In the genomic region with DNA sequence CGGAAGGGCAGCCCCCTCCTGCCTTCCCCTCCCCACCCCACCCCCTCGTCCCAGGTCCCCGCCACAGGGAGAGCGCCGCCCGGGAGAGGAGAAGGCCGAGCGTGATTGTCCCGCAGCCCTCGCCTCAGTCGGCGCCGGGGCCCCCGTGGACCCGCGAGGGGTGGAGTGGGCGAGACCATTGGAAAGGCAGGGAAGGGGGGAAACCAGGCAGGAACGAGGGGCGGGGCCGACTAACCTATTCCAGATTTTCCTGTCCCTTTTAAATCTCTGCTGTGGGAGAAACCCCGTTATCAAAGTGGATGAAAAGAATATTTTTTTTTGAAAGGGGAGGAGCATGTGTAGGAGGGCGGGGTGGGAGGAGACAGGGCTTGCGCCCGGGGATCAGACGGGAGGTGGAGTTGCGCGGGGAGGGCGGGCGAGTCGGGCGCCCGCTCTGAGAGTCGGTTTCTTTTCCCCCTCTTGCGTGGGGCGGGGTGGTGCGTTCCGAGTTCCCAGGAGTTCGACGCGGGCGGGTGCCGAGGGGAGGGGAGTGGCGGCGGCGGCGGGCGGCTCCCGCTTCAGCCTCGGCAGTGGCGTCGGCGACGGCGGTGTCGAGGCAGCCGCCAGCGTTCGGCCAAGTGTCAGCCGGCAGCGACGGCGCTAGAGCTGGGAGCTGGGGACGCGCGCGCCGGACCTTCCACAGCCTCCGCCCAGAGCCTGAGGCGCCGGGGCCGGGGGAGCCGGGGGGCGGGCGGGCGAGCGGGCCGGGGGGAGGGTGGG, we compare ENCODE assay signal across 8 cellular contexts. TPM values are rescaled to one million over a fixed set of nuclear protein-coding genes. Genes with fewer than 3 reads are reported as not detected.
A peak's percentile ranks its signal among the peaks of the same experiment; 100 is the strongest.
DNase-seq lines count a peak whose midpoint lies in the region; ATAC-seq, FAIRE-seq and TF ChIP-seq lines count a peak whose summit lies in the region.

A gene with protein sequence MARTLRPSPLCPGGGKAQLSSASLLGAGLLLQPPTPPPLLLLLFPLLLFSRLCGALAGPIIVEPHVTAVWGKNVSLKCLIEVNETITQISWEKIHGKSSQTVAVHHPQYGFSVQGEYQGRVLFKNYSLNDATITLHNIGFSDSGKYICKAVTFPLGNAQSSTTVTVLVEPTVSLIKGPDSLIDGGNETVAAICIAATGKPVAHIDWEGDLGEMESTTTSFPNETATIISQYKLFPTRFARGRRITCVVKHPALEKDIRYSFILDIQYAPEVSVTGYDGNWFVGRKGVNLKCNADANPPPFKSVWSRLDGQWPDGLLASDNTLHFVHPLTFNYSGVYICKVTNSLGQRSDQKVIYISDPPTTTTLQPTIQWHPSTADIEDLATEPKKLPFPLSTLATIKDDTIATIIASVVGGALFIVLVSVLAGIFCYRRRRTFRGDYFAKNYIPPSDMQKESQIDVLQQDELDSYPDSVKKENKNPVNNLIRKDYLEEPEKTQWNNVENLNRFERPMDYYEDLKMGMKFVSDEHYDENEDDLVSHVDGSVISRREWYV (plus strand): TSS at position 560 of the 759 bp plus-strand sequence. CDS start 202 bp downstream, outside the sequence.

- H3K4me1 ChIP-seq in HepG2 (ENCODE audit: insufficient read depth, low read length): peaks cover 58% of the 10 kb centered on the region

- POLR2A ChIA-PET in HepG2 (lab: Yijun Ruan, JAX): interaction anchor here (0.7 to 1.4 kb wide), 3 partner anchors 24 to 298 kb away, joined by 3 to 7 read pairs (median 3); no protein-coding TSS in a partner anchor

- no peak for TF ChIP-seq EP300 in HepG2 (IDR thresholded peaks at IDR 0.05; ENCODE audit: low read depth in 2 of 2, low read length in 2 of 2)
- TF ChIP-seq EP300 in HepG2 (CRISPR knock-in tag; IDR thresholded peaks at IDR 0.05; ENCODE audit: borderline replicate concordance): no peak

- peak within 1 kb of the TSS; percentile 42 for H2AFZ ChIP-seq in HepG2 (ENCODE audit: low read length)

- no peak; the same call in 1 of the 2 replicates for TF ChIP-seq CTCF in HepG2 (CRISPR knock-in tag; IDR thresholded peaks at IDR 0.05)

- in situ Hi-C loops in HepG2 (cut with HindIII; ENCODE audit: extremely low pct_ligation_motif_present, low pct_unique_long_range_greater_than_20kb): loop anchor here (10.0 kb wide), 1 partner anchor 127 kb away; no protein-coding TSS in a partner anchor

- CTCF ChIA-PET in HepG2 (lab: Yijun Ruan, JAX; ENCODE audit: low intra/inter-chr PET ratio, low total read pairs): no interaction called here

- no peaks in the 10 kb centered on the region; a peak in 1 of 5 replicates for H3K27me3 ChIP-seq in HepG2 (ENCODE audit: control insufficient read depth in 1 of 2, insufficient read depth in 2 of 2, low read length in 2 of 2)

- H3K36me3 ChIP-seq in HepG2 (replicated peaks in 1 of 2; ENCODE audit: control insufficient read depth in 1 of 2, insufficient read depth in 2 of 2, low read length in 2 of 2): no peaks in the 10 kb centered on the region

- intact Hi-C loops in HepG2 (cut with micrococcal nuclease; ENCODE audit: unreplicated experiment): loop anchor here (1.0 to 5.0 kb wide), 4 partner anchors 59 to 298 kb away; no protein-coding TSS in a partner anchor

- peaks cover 44% of the 10 kb centered on the region for H3K79me2 ChIP-seq in HepG2 (ENCODE audit: insufficient read depth, low read length)

- WGBS in HepG2 (ENCODE audit: low lambda C conversion rate): 2% methylated on average over 11 of the region's 77 CpGs

- H4K20me1 ChIP-seq in HepG2 (ENCODE audit: insufficient read depth, low read length): peaks cover 6% of the 10 kb centered on the region; the same call in 1 of the 2 replicates

- peak; percentile 21 for FAIRE-seq in HepG2 (lab: Jason Lieb, UNC)

- TF ChIP-seq POLR2A in GM18505 (IDR thresholded peaks at IDR 0.05; ENCODE audit: borderline replicate concordance, extremely low read depth, insufficient read depth, insufficient read length) (no peak), HepG2 (IDR thresholded peaks at IDR 0.05; ENCODE audit: insufficient read depth in 1 of 2, low read depth in 2 of 2, low read length in 2 of 2) (peak; percentile 8 to 50; a peak in 2 of 4 replicates)

- H3K9ac ChIP-seq in HepG2 (ENCODE audit: insufficient read depth, low read depth, low read length): peak within 1 kb of the TSS; percentile 88

- no TSS peak for BruUV-seq in HepG2 (replicated peaks; lab: Mats Ljungman, UMichigan)

- DNase-seq in NCI-H2227 treated with DMSO at 0.1 percent for 48 hours (lab: John Stamatoyannopoulos, UW) (peak; percentile 38), ecto neural progenitor cell (ENCODE audit: low spot score) (peak; percentile 94), HepG2 (ENCODE audit: low spot score) (peak; percentile 90), NOMO-1 treated with dmso at 0.1 percent for 144 hours (lab: John Stamatoyannopoulos, UW; ENCODE audit: unreplicated experiment) (no peak)
- DNase-seq in activated CD8-positive, alpha-beta memory T cell treated with anti-CD3 and anti-CD28 coated beads for 1 hour (ENCODE audit: extremely low read depth in 1 of 2, low read depth in 1 of 2): peak; percentile 72 to 80
- peak; percentile 80 for DNase-seq in stimulated activated CD4-positive, alpha-beta T cell treated with anti-CD3 and anti-CD28 coated beads, Interleukin-1b, Interleukin-23, amount 100 ng/mL, for 48 hours

- no peak for TF ChIP-seq RAD21 in HepG2 (CRISPR knock-in tag; IDR thresholded peaks at IDR 0.05)

- peak; percentile 87 for ATAC-seq in GM18505 (IDR thresholded peaks at IDR 0.05; ENCODE audit: unreplicated experiment)
- ATAC-seq in HG02885 (IDR thresholded peaks at IDR 0.05; ENCODE audit: poor library complexity, unreplicated experiment): peak; percentile 85
- ATAC-seq in HepG2: peak; percentile 77

- peak within 1 kb of the TSS; percentile 89 for H3K27ac ChIP-seq in HepG2 (ENCODE audit: extremely low read length, insufficient read depth, low read length)

- no peaks in the 10 kb centered on the region for H3K9me3 ChIP-seq in HepG2 (ENCODE audit: low read length)

- peak within 1 kb of the TSS; percentile 96 to 97 (median 96) for H3K4me3 ChIP-seq in HepG2 (replicated peaks in 1 of 3; ENCODE audit: insufficient read depth in 1 of 3, low read depth in 2 of 3, low read length in 3 of 3)

- peak within 1 kb of the TSS; percentile 97 for H3K4me2 ChIP-seq in HepG2 (ENCODE audit: low read depth, low read length)

TF ChIP-seq in HepG2, 621 proteins besides CTCF, POLR2A, EP300 and RAD21 (continues in another document):
- TF ChIP-seq, protein P1, sequence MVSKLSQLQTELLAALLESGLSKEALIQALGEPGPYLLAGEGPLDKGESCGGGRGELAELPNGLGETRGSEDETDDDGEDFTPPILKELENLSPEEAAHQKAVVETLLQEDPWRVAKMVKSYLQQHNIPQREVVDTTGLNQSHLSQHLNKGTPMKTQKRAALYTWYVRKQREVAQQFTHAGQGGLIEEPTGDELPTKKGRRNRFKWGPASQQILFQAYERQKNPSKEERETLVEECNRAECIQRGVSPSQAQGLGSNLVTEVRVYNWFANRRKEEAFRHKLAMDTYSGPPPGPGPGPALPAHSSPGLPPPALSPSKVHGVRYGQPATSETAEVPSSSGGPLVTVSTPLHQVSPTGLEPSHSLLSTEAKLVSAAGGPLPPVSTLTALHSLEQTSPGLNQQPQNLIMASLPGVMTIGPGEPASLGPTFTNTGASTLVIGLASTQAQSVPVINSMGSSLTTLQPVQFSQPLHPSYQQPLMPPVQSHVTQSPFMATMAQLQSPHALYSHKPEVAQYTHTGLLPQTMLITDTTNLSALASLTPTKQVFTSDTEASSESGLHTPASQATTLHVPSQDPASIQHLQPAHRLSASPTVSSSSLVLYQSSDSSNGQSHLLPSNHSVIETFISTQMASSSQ (IDR thresholded peaks at IDR 0.05; ENCODE audit: low read depth): no peak
- TF ChIP-seq, protein P1 (CRISPR knock-in tag; IDR thresholded peaks at IDR 0.05; ENCODE audit: borderline replicate concordance): peak; percentile 50; the same call in 1 of the 2 replicates

RNA-seq across cellular contexts. Expression of the gene that starts here (rescaled TPM):
- total RNA-seq in HepG2 (2016; rRNA removed; fragmentation: Illumina TruSeq; extraction: Trizol): 28.7 and 45.1 TPM in 2 replicates
- 85.1 and 110 TPM in 2 replicates for total RNA-seq in HepG2 (2016; cell fraction: cytosol; rRNA removed; fragmentation: Illumina TruSeq; extraction: Trizol; ENCODE audit: low read depth)
- total RNA-seq in HepG2 (2016; cell fraction: insoluble cytoplasmic fraction; rRNA removed; fragmentation: Illumina TruSeq; extraction: Trizol): 28.0 and 47.2 TPM in 2 replicates
- total RNA-seq in HepG2 (2016; cell fraction: membrane; rRNA removed; fragmentation: Illumina TruSeq; extraction: Trizol): 66.1 and 83.0 TPM in 2 replicates
- 52.9 and 66.5 TPM in 2 replicates for total RNA-seq in HepG2 (2016; cell fraction: nucleus; rRNA removed; fragmentation: Illumina TruSeq; extraction: Trizol)
- polyA plus RNA-seq in HepG2 (2011; rRNA removed): 9.1 and 10.4 TPM in 2 replicates
- polyA plus RNA-seq in HepG2 (2011; cell fraction: cytosol; rRNA removed): 4.9 and 8.6 TPM in 2 replicates
- polyA plus RNA-seq in HepG2 (2011; cell fraction: nucleus; rRNA removed): 4.9 and 7.2 TPM in 2 replicates
- 10.2 TPM in 2 replicates for polyA plus RNA-seq in HepG2 (2012)
- 1.2 and 1.3 TPM in 2 replicates for polyA plus RNA-seq in HepG2 (2016; cell fraction: cytosol; fragmentation: Illumina TruSeq; extraction: Trizol; ENCODE audit: low read depth)
- 10.9 and 12.8 TPM in 2 replicates for polyA plus RNA-seq in HepG2 (2016; cell fraction: insoluble cytoplasmic fraction; fragmentation: Illumina TruSeq; extraction: Trizol; ENCODE audit: low read depth)
- polyA plus RNA-seq in HepG2 (2016; cell fraction: membrane; fragmentation: Illumina TruSeq; extraction: Trizol; ENCODE audit: low read depth): 2.6 and 3.2 TPM in 2 replicates
- polyA plus RNA-seq in HepG2 (2016; cell fraction: nucleus; fragmentation: Illumina TruSeq; extraction: Trizol; ENCODE audit: insufficient read depth, low read depth): 16.9 and 18.8 TPM in 2 replicates
- polyA minus RNA-seq in HepG2 (2011; rRNA and poly(A)+ RNA removed; ENCODE audit: low replicate concordance): 18.5 and 21.9 TPM in 2 replicates
- 29.8 and 30.9 TPM in 2 replicates for polyA minus RNA-seq in HepG2 (2011; cell fraction: cytosol; rRNA and poly(A)+ RNA removed)
- polyA minus RNA-seq in HepG2 (2011; cell fraction: nucleus; rRNA and poly(A)+ RNA removed): 94.6 and 102 TPM in 2 replicates
